12 cellular contexts compared by ENCODE assay signal in the genomic region with DNA sequence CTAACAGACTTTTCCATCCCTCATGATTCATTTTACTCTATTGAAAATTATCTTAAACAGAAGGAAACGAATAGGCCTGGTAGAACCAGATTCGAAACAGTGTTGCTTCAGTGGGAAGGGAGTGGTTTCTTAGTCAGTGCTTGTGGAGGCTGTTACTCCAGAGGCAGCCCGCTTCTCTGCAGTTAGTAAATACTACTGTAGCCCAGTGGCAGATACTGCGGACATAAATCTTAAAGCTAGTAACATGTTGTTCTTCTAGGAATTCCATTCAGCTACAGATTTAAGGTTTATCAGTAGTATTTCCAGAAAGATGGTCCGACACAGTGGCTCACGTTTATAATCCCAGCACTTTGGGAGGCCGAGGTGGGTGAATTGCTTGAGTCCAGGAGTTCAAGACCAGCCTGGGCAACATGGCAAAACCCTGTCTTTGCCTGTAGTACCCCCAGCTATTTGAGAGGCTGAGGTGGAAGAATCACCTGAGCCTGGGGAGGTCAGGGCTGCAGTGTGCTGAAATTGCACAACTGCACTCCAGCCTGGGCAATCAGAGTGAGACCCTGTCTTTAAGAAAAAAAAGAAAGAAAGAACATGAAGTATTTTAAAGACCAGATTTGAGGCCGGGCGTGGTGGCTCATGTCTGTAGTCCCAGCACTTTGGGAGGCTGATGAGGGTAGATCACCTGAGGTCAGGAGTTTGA. TPM values are rescaled to one million over a fixed set of nuclear protein-coding genes. Genes with fewer than 3 reads are reported as not detected.
A peak's percentile ranks its signal among the peaks of the same experiment; 100 is the strongest.
DNase-seq lines count a peak whose midpoint lies in the region; ATAC-seq and TF ChIP-seq lines count a peak whose summit lies in the region.
"Had no signal": no experiment of that assay in that cellular context is flagged by ENCODE, and none has a peak within 500 bp of the region (broad histone marks: within the 10 kb centered on the region; RNA-seq: fewer than 3 reads in every experiment).

No MANE protein-coding gene starts in this region.

- H3K27me3 ChIP-seq in right atrium auricular region: no peaks in the 10 kb centered on the region
- H3K27me3 ChIP-seq in mucosa of rectum (ENCODE audit: control insufficient read depth in 2 of 2, insufficient read depth in 2 of 2, low read length in 2 of 2): no peaks in the 10 kb centered on the region
- H3K27me3 ChIP-seq in H7 (ENCODE audit: control insufficient read depth, insufficient read depth, low read length): no peaks in the 10 kb centered on the region
- no peaks in the 10 kb centered on the region for H3K27me3 ChIP-seq in prostate gland (replicated peaks; ENCODE audit: insufficient read depth)

- peak in 1 of 2 donors; percentile 77 for ATAC-seq in left cardiac atrium
- ATAC-seq: activated CD4-positive, alpha-beta T cell treated with anti-CD3 and anti-CD28 coated beads for 36 hours had no signal

- H3K9me3 ChIP-seq in right atrium auricular region: no peaks in the 10 kb centered on the region
- no peaks in the 10 kb centered on the region for H3K9me3 ChIP-seq in mucosa of rectum (ENCODE audit: control insufficient read depth in 2 of 2, low read length in 2 of 2)
- H3K9me3 ChIP-seq in prostate gland: no peaks in the 10 kb centered on the region

- H3K27ac ChIP-seq in right atrium auricular region (no peak overlapping the region), mucosa of rectum (ENCODE audit: low read depth in 2 of 2, low read length in 2 of 2) (peak overlapping the region; percentile 39 to 57), prostate gland (no peak overlapping the region)
- H3K27ac ChIP-seq: coronary artery had no signal

- TF ChIP-seq POLR2A in prostate gland (IDR thresholded peaks at IDR 0.05): no peak

- TF ChIP-seq CTCF in right atrium auricular region (IDR thresholded peaks at IDR 0.05) (no peak), prostate gland (IDR thresholded peaks at IDR 0.05) (no peak)

- H3K4me3 ChIP-seq in right atrium auricular region: no peak overlapping the region
- H3K4me3 ChIP-seq in mucosa of rectum (ENCODE audit: low read length in 2 of 2): no peak overlapping the region
- no peak overlapping the region for H3K4me3 ChIP-seq in H7 (ENCODE audit: insufficient read depth, low read depth, low read length)
- H3K4me3 ChIP-seq in prostate gland: no peak overlapping the region
- H3K4me3 ChIP-seq: coronary artery had no signal

- intact Hi-C loops in left cardiac atrium (cut with DNase I) (no loop called here), prostate gland (cut with DNase I) (no loop called here)

- 48% methylated on average over 9 of the region's 9 CpGs for WGBS in prostate gland

- H3K4me1 ChIP-seq in right atrium auricular region: peaks cover 0 to 20% of the 10 kb centered on the region in 2 donors
- H3K4me1 ChIP-seq in mucosa of rectum (ENCODE audit: control insufficient read depth in 2 of 2, insufficient read depth in 2 of 2, low read length in 2 of 2): peaks cover 17 to 37% of the 10 kb centered on the region in 2 donors
- no peaks in the 10 kb centered on the region for H3K4me1 ChIP-seq in prostate gland (replicated peaks)

- no peaks in the 10 kb centered on the region for H3K36me3 ChIP-seq in right atrium auricular region
- H3K36me3 ChIP-seq in mucosa of rectum (ENCODE audit: control insufficient read depth in 2 of 2, insufficient read depth in 2 of 2, low read length in 2 of 2): peaks cover 0 to 2% of the 10 kb centered on the region in 2 donors
- no peaks in the 10 kb centered on the region for H3K36me3 ChIP-seq in H7 (replicated peaks; ENCODE audit: control insufficient read depth, insufficient read depth, low read length)
- H3K36me3 ChIP-seq in prostate gland: no peaks in the 10 kb centered on the region

- peak; percentile 45 for DNase-seq in left cardiac atrium
- DNase-seq in right atrium auricular region (ENCODE audit: low spot score): no peak
- DNase-seq in ecto neural progenitor cell (ENCODE audit: low spot score): peak; percentile 37
- DNase-seq in H7: no peak
- no peak for DNase-seq in prostate gland (ENCODE audit: low spot score)
- DNase-seq in NCI-H2171 (lab: John Stamatoyannopoulos, UW): no peak
- DNase-seq in germinal center (ENCODE audit: low spot score): no peak
- DNase-seq: activated CD4-positive, alpha-beta T cell treated with anti-CD3 and anti-CD28 coated beads for 36 hours; activated effector memory CD4-positive, alpha-beta T cell treated with anti-CD3 and anti-CD28 coated beads, Interleukin-2, amount 50 U/mL, for 16 hours; NCI-H2171 treated with DMSO at 0.1 percent for 48 hours had no signal

- H3K9ac ChIP-seq in mucosa of rectum (ENCODE audit: low read depth in 1 of 2, low read length in 2 of 2): peak overlapping the region in 1 of 2 donors; percentile 6

RNA-seq across cellular contexts. Expression of gene DIP2B, which starts 45.9 kb away (rescaled TPM):
- total RNA-seq in left cardiac atrium (10 to 100 TPM; 12.7 to 12.8 TPM), right atrium auricular region (10 to 100 TPM; 11.6 to 15.2 TPM), prostate gland (10 to 100 TPM; 23.2 to 56.3 TPM)
- 13.7 and 17.6 TPM in 2 replicates for total RNA-seq in H7 (2014; rRNA removed; shearing (Covaris generic))

Comparison
In these comparisons a context has a peak if more than half of its experiments do, and no peak if none do; other contexts are left out.
1. DNase-seq: peak in left cardiac atrium (single experiment) and ecto neural progenitor cell (single experiment); none in right atrium auricular region (single experiment), H7 (single experiment), prostate gland (single experiment), NCI-H2171 (single experiment) and germinal center (single experiment).
2. H3K27ac ChIP-seq: peak in mucosa of rectum (2 of 2); none in right atrium auricular region (0 of 2) and prostate gland (0 of 2).